1 cellular context compared by ENCODE assay signal in the genomic region with DNA sequence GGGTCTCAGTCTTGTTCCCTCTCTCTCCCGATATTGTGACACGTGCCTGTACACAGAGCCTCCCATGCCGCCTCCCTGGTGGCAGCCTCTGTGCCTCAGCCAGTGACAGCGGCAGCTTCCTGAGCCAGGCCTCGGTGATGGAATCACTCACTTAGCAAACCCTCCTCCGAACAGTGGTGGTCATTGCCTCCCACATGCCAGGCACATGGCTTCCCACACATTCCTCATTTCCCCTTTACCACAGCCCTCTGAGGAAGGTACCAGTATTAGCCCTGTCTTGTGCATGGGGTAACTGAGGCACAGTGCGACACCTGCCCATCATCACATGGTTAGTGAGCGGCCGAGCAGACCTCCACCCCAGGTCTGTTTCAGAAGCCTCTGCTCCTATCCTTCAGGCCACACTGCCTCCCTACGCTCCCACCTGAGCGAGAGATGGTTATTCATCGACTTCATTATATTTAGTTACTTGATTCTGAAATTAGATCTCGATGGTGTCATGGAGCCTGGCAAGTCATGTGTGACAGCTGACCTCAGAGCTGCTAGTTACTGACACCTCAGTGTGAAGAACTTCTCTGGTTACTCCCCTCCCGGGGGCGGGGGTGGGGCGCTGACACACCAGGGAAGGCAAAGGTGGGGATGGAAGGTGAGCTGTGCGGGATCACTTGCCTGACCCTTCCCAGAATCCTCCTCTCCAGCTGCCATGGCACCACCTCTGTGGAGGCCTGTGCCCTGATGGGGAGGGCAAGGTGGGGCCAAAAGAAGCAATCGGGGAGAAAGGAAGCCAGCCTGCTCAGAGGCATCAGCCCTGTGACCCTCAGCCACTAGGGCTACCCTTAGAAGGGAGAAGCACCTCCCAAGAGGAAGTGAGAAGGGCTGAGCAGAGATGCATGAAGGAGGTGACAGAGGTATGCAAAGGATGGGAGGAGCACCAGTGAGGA.
TF ChIP-seq lines count a peak whose summit lies in the region.

No MANE protein-coding gene starts in this region.

TF ChIP-seq in GM23338, 12 proteins besides CTCF, POLR2A, EP300 and RAD21 (continued from another document):
- TF ChIP-seq CREB1 (CRISPR knock-in tag; IDR thresholded peaks at IDR 0.05; ENCODE audit: low read depth) (no peak), NANOG (IDR thresholded peaks at IDR 0.05; ENCODE audit: borderline replicate concordance) (no peak), POLR2AphosphoS5 (IDR thresholded peaks at IDR 0.05; ENCODE audit: low read depth) (no peak)
- TF ChIP-seq, protein P1, sequence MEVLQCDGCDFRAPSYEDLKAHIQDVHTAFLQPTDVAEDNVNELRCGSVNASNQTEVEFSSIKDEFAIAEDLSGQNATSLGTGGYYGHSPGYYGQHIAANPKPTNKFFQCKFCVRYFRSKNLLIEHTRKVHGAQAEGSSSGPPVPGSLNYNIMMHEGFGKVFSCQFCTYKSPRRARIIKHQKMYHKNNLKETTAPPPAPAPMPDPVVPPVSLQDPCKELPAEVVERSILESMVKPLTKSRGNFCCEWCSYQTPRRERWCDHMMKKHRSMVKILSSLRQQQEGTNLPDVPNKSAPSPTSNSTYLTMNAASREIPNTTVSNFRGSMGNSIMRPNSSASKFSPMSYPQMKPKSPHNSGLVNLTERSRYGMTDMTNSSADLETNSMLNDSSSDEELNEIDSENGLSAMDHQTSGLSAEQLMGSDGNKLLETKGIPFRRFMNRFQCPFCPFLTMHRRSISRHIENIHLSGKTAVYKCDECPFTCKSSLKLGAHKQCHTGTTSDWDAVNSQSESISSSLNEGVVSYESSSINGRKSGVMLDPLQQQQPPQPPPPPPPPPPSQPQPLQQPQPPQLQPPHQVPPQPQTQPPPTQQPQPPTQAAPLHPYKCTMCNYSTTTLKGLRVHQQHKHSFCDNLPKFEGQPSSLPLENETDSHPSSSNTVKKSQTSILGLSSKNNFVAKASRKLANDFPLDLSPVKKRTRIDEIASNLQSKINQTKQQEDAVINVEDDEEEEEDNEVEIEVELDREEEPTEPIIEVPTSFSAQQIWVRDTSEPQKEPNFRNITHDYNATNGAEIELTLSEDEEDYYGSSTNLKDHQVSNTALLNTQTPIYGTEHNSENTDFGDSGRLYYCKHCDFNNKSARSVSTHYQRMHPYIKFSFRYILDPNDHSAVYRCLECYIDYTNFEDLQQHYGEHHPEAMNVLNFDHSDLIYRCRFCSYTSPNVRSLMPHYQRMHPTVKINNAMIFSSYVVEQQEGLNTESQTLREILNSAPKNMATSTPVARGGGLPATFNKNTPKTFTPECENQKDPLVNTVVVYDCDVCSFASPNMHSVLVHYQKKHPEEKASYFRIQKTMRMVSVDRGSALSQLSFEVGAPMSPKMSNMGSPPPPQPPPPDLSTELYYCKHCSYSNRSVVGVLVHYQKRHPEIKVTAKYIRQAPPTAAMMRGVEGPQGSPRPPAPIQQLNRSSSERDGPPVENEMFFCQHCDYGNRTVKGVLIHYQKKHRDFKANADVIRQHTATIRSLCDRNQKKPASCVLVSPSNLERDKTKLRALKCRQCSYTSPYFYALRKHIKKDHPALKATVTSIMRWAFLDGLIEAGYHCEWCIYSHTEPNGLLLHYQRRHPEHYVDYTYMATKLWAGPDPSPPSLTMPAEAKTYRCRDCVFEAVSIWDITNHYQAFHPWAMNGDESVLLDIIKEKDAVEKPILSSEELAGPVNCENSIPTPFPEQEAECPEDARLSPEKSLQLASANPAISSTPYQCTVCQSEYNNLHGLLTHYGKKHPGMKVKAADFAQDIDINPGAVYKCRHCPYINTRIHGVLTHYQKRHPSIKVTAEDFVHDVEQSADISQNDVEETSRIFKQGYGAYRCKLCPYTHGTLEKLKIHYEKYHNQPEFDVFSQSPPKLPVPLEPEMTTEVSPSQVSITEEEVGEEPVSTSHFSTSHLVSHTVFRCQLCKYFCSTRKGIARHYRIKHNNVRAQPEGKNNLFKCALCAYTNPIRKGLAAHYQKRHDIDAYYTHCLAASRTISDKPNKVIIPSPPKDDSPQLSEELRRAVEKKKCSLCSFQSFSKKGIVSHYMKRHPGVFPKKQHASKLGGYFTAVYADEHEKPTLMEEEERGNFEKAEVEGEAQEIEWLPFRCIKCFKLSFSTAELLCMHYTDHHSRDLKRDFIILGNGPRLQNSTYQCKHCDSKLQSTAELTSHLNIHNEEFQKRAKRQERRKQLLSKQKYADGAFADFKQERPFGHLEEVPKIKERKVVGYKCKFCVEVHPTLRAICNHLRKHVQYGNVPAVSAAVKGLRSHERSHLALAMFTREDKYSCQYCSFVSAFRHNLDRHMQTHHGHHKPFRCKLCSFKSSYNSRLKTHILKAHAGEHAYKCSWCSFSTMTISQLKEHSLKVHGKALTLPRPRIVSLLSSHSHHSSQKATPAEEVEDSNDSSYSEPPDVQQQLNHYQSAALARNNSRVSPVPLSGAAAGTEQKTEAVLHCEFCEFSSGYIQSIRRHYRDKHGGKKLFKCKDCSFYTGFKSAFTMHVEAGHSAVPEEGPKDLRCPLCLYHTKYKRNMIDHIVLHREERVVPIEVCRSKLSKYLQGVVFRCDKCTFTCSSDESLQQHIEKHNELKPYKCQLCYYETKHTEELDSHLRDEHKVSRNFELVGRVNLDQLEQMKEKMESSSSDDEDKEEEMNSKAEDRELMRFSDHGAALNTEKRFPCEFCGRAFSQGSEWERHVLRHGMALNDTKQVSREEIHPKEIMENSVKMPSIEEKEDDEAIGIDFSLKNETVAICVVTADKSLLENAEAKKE (CRISPR knock-in tag; IDR thresholded peaks at IDR 0.05) = no peak
